ENCODE assay signal across 2 cellular contexts in genomic region chr1:98055457-98055856, GRCh38.
TF ChIP-seq lines count a peak whose summit lies in the region.

No MANE protein-coding gene starts in this region.

TF ChIP-seq in A549, 52 proteins besides CTCF, POLR2A, EP300 and RAD21 (continued from another document):
- TF ChIP-seq TP53 (CRISPR knock-in tag; IDR thresholded peaks at IDR 0.05) (no peak), RARB (CRISPR knock-in tag; IDR thresholded peaks at IDR 0.05) (no peak), KDM5A (IDR thresholded peaks at IDR 0.05) (no peak), HOXB5 (CRISPR knock-in tag; IDR thresholded peaks at IDR 0.05) (no peak), CEBPB (IDR thresholded peaks at IDR 0.05) (no peak), HEYL (CRISPR knock-in tag; IDR thresholded peaks at IDR 0.05) (no peak)

TF ChIP-seq in IMR-90, 13 proteins besides CTCF, POLR2A, EP300 and RAD21 (continued from another document):
- TF ChIP-seq RFX5 (IDR thresholded peaks at IDR 0.05; ENCODE audit: low read depth, low read length) (no peak), MAFK (IDR thresholded peaks at IDR 0.05; ENCODE audit: low read depth, low read length) (no peak), ELK1 (IDR thresholded peaks at IDR 0.05; ENCODE audit: borderline replicate concordance, low read depth, low read length) (no peak), FOS (IDR thresholded peaks at IDR 0.05; ENCODE audit: low read depth, low read length) (no peak)
TF ChIP-seq in IMR-90: peak in this region for 0.
